8 cellular contexts compared by ENCODE assay signal in the genomic region with DNA sequence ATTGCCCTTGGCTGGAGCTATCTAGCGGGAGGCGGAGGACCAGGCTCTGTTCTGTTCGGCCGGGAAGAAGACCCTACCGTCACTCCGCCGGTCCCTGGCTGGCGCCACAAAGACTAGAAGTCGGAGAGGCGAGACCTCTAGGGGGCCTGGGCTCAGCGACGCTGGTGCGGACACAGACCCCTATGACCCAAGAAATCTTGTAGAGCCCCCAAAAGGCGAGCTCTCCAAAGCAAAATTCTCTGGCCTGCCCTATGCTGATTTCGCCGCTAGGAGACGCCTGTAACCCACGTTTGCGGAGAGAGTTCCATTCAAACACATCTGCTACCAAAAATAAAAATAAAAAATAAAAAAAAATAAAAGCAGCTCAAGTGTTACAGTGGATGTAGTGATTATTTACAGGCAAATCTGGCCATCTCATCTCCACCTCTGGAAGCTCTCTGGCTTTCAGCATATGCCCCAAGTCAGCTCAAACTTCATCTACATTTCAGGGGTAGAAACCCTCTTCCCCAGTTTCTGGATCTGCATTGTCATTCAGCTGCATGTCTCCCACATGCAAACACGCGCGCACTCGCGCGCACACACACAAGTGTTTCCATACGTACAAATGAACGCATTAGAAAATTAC. TPM values are rescaled to one million over a fixed set of nuclear protein-coding genes. Genes with fewer than 3 reads are reported as not detected.
A peak's percentile ranks its signal among the peaks of the same experiment; 100 is the strongest.
DNase-seq lines count a peak whose midpoint lies in the region; ATAC-seq lines count a peak whose summit lies in the region.

No MANE protein-coding gene starts in this region.

- no peaks in the 10 kb centered on the region for H3K36me3 ChIP-seq in aorta (ENCODE audit: control insufficient read depth in 1 of 2, insufficient read depth in 2 of 2, low read length in 1 of 2)

- no peaks in the 10 kb centered on the region for H3K27me3 ChIP-seq in aorta (ENCODE audit: control insufficient read depth in 1 of 2, insufficient read depth in 2 of 2, low read length in 1 of 2)

- H3K4me1 ChIP-seq in aorta (ENCODE audit: control insufficient read depth in 1 of 2, insufficient read depth in 2 of 2, low read length in 2 of 2), result no peaks in the 10 kb centered on the region

- H3K27ac ChIP-seq in aorta (ENCODE audit: low read depth in 1 of 2, low read length in 2 of 2), result no peak overlapping the region

- peak; percentile 38 for DNase-seq in activated CD4-positive, alpha-beta T cell treated with anti-CD3 and anti-CD28 coated beads for 48 hours
- no peak for DNase-seq in activated CD4-positive, alpha-beta T cell treated with anti-CD3 and anti-CD28 coated beads for 4 hours
- DNase-seq in NCI-H82 treated with DMSO at 0.1 percent for 48 hours (lab: John Stamatoyannopoulos, UW; ENCODE audit: unreplicated experiment) (peak; percentile 35), dedifferentiated amniotic fluid mesenchymal stem cell (ENCODE audit: extremely low spot score) (peak; percentile 73), lung microvascular endothelial cell (ENCODE audit: low read depth in 2 of 2) (peak; percentile 56 to 57), aorta (peak in 1 of 2 donors; percentile 82)
- no peak for DNase-seq in stimulated activated CD4-positive, alpha-beta T cell treated with anti-CD3 and anti-CD28 coated beads, Interleukin-4, amount 100 ng/mL, for 24 hours

- peak; percentile 47 for ATAC-seq in HG02588 (IDR thresholded peaks at IDR 0.05; ENCODE audit: unreplicated experiment)
- ATAC-seq in aorta (ENCODE audit: low FRiP score), result peak; percentile 60

- H3K9me3 ChIP-seq in aorta (ENCODE audit: control insufficient read depth, low read length), result no peaks in the 10 kb centered on the region

- intact Hi-C loops in aorta (cut with DNase I), result loop anchor here in 1 of 2 donors (2.0 to 10.0 kb wide), 2 partner anchors 338 to 1758 kb away; no protein-coding TSS in a partner anchor

- peak overlapping the region; percentile 46 to 56 for H3K4me3 ChIP-seq in aorta (ENCODE audit: low read length in 2 of 2)

- 0 to 1% methylated on average over 27 of the region's 27 CpGs for WGBS in aorta, 2 donors

RNA-seq across cellular contexts. Expression of a gene that starts 2.4 kb away (rescaled TPM):
- total RNA-seq in lung microvascular endothelial cell (under 0.01 and 0.22 TPM in 2 replicates), aorta (10 to 100 TPM; 15.1 to 23.0 TPM)
- polyA plus RNA-seq in aorta, result 1 to 10 TPM; 5.0 TPM

Comparison
In these comparisons a context has a peak if more than half of its experiments do, and no peak if none do; other contexts are left out.
1. DNase-seq: peak in activated CD4-positive, alpha-beta T cell treated with anti-CD3 and anti-CD28 coated beads for 48 hours (single experiment), NCI-H82 treated with DMSO at 0.1 percent for 48 hours (single experiment), dedifferentiated amniotic fluid mesenchymal stem cell (single experiment) and lung microvascular endothelial cell (2 of 2); none in activated CD4-positive, alpha-beta T cell treated with anti-CD3 and anti-CD28 coated beads for 4 hours (0 of 2) and stimulated activated CD4-positive, alpha-beta T cell treated with anti-CD3 and anti-CD28 coated beads, Interleukin-4, amount 100 ng/mL, for 24 hours (single experiment).
2. RNA of a gene that starts 2.4 kb away (total RNA-seq): 15.1 to 23.0 TPM in aorta; under 0.01 to 0.22 TPM in lung microvascular endothelial cell; every median in the first group is over 10 times any median in the second.